17 cellular contexts compared by ENCODE assay signal in the genomic region with DNA sequence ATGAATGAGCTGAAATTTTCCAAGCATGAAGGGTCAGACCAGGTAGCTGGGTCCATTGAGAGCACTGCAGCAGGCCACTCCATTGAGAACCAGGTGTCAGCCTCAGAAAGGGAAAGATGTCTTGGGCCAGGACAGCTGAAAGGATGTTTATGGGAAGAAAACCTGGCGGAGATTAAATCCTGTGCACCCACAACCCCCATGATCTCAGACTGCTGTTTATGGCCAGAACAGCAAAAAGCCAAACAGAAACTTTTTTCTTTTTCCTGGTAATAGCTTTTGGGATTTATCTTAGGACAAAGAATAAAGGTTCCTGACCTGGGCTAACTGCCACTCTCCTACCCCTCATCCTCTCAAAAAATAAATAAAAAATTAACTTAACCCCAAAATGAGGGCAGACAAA.
DNase-seq lines count a peak whose midpoint lies in the region; ATAC-seq, FAIRE-seq and TF ChIP-seq lines count a peak whose summit lies in the region.
"Had no signal": no experiment of that assay in that cellular context is flagged by ENCODE, and none has a peak within 500 bp of the region (broad histone marks: within the 10 kb centered on the region; RNA-seq: fewer than 3 reads in every experiment).

No MANE protein-coding gene starts in this region.

- no peaks in the 10 kb centered on the region for H3K27me3 ChIP-seq in liver (ENCODE audit: control insufficient read depth in 4 of 4, insufficient read depth in 4 of 4, low read length in 3 of 4)
- H3K27me3 ChIP-seq in HepG2 (ENCODE audit: control insufficient read depth in 1 of 2, insufficient read depth in 2 of 2, low read length in 2 of 2): no peaks in the 10 kb centered on the region
- H3K27me3 ChIP-seq in aorta (ENCODE audit: control insufficient read depth in 1 of 2, insufficient read depth in 2 of 2, low read length in 1 of 2): no peaks in the 10 kb centered on the region

- H4K20me1 ChIP-seq in HepG2 (ENCODE audit: insufficient read depth, low read length): no peaks in the 10 kb centered on the region

- H3K9ac ChIP-seq in liver (ENCODE audit: low read depth in 1 of 2, low read length in 2 of 2): no peak overlapping the region
- H3K9ac ChIP-seq in HepG2 (ENCODE audit: insufficient read depth, low read depth, low read length): no peak overlapping the region

- TF ChIP-seq EP300 in HepG2 (IDR thresholded peaks at IDR 0.05; ENCODE audit: low read depth in 2 of 2, low read length in 2 of 2) (no peak), HepG2 (CRISPR knock-in tag; IDR thresholded peaks at IDR 0.05; ENCODE audit: borderline replicate concordance) (no peak)

- H3K27me3 Mint-ChIP-seq in nephron (ENCODE audit: low read depth): no peaks in the 10 kb centered on the region
- H3K27me3 Mint-ChIP-seq: B cell had no signal

- H3K9me3 ChIP-seq in liver (ENCODE audit: control insufficient read depth in 4 of 4, low read length in 3 of 4) (no peaks in the 10 kb centered on the region), HepG2 (ENCODE audit: low read length) (no peaks in the 10 kb centered on the region), aorta (ENCODE audit: control insufficient read depth, low read length) (no peaks in the 10 kb centered on the region)

- H3K36me3 Mint-ChIP-seq in nephron (ENCODE audit: low read depth): no peaks in the 10 kb centered on the region

- TF ChIP-seq RAD21 in liver (IDR thresholded peaks at IDR 0.05) (peak in 1 of 2 donors; percentile 30), HepG2 (CRISPR knock-in tag; IDR thresholded peaks at IDR 0.05) (no peak)

- in situ Hi-C loops in HepG2 (cut with HindIII; ENCODE audit: extremely low pct_ligation_motif_present, low pct_unique_long_range_greater_than_20kb): no loop called here

- no TSS peak for BruUV-seq in HepG2 (replicated peaks; lab: Mats Ljungman, UMichigan)

- H2AFZ ChIP-seq in HepG2 (ENCODE audit: low read length): no peak overlapping the region
- H2AFZ ChIP-seq: GM23338 had no signal

- no peak for DNase-seq in HepG2 (ENCODE audit: low spot score)
- DNase-seq in kidney tubule cell (ENCODE audit: low spot score): peak; percentile 23
- DNase-seq in aorta: no peak
- no peak for DNase-seq in caudate nucleus (lab: John Stamatoyannopoulos, UW)
- DNase-seq in activated CD8-positive, alpha-beta memory T cell treated with anti-CD3 and anti-CD28 coated beads, Interleukin-2, amount 50 U/mL, for 4 hours: no peak
- DNase-seq: C1 segment of cervical spinal cord; CD4-positive, alpha-beta T cell; DMS79; H7 had no signal

- POLR2A ChIA-PET in HepG2 (lab: Yijun Ruan, JAX): no interaction called here

- CTCF ChIA-PET in HepG2 (lab: Yijun Ruan, JAX; ENCODE audit: low intra/inter-chr PET ratio, low total read pairs): no interaction called here

- H3K4me1 Mint-ChIP-seq in nephron: peaks cover 42% of the 10 kb centered on the region
- H3K4me1 Mint-ChIP-seq: B cell had no signal

- no peak overlapping the region for H3K4me3 Mint-ChIP-seq in nephron
- H3K4me3 Mint-ChIP-seq: B cell; CD4-positive, alpha-beta T cell; GM23338 had no signal

- no peak overlapping the region for H3K4me2 ChIP-seq in HepG2 (ENCODE audit: low read depth, low read length)
- H3K4me2 ChIP-seq: GM23338 had no signal

- H3K4me1 ChIP-seq in liver (ENCODE audit: control insufficient read depth in 4 of 4, insufficient read depth in 4 of 4, low read length in 3 of 4) (peaks cover 6 to 26% (median 13%) of the 10 kb centered on the region in 4 donors), HepG2 (ENCODE audit: insufficient read depth, low read length) (no peaks in the 10 kb centered on the region), aorta (ENCODE audit: control insufficient read depth in 1 of 2, insufficient read depth in 2 of 2, low read length in 2 of 2) (peaks cover 3 to 9% of the 10 kb centered on the region in 2 donors)

- H3K4me3 ChIP-seq in liver (ENCODE audit: low read depth in 1 of 3, low read length in 3 of 3): no peak overlapping the region
- no peak overlapping the region for H3K4me3 ChIP-seq in HepG2 (replicated peaks in 1 of 3; ENCODE audit: insufficient read depth in 1 of 3, low read depth in 2 of 3, low read length in 3 of 3)
- no peak overlapping the region for H3K4me3 ChIP-seq in aorta (ENCODE audit: low read length in 2 of 2)
- H3K4me3 ChIP-seq: GM12878, GM23338 had no signal

- 39% methylated on average over 1 of the region's 1 CpG for WGBS in liver
- 9% methylated on average over 1 of the region's 1 CpG for WGBS in HepG2 (ENCODE audit: low lambda C conversion rate)
- WGBS in aorta, 2 donors: 23 to 26% methylated on average over 1 of the region's 1 CpG

- no peaks in the 10 kb centered on the region for H3K79me2 ChIP-seq in HepG2 (ENCODE audit: insufficient read depth, low read length)

- H3K36me3 ChIP-seq in liver (ENCODE audit: control insufficient read depth in 4 of 4, insufficient read depth in 3 of 4, low read depth in 1 of 4, low read length in 3 of 4) (no peaks in the 10 kb centered on the region), HepG2 (replicated peaks in 1 of 2; ENCODE audit: control insufficient read depth in 1 of 2, insufficient read depth in 2 of 2, low read length in 2 of 2) (no peaks in the 10 kb centered on the region), aorta (ENCODE audit: control insufficient read depth in 1 of 2, insufficient read depth in 2 of 2, low read length in 1 of 2) (no peaks in the 10 kb centered on the region)

- H3K27ac Mint-ChIP-seq in nephron: peak overlapping the region in 2 of 3 experiments; percentile 37 to 88
- H3K27ac Mint-ChIP-seq: B cell; CD4-positive, alpha-beta T cell; GM23338 had no signal

- FAIRE-seq in HepG2 (lab: Jason Lieb, UNC): no peak
- FAIRE-seq: A204.1, GM12878, HTR-8/SVneo had no signal

- H3K27ac ChIP-seq in liver (ENCODE audit: low read depth in 1 of 2, low read length in 2 of 2) (peak overlapping the region; percentile 75 to 80), HepG2 (ENCODE audit: extremely low read length, insufficient read depth, low read length) (no peak overlapping the region), aorta (ENCODE audit: low read depth in 1 of 2, low read length in 2 of 2) (no peak overlapping the region), caudate nucleus (ENCODE audit: low read depth, low read length) (no peak overlapping the region)

- intact Hi-C loops in HepG2 (cut with micrococcal nuclease; ENCODE audit: unreplicated experiment): no loop called here
- intact Hi-C loops in aorta (cut with DNase I): no loop called here

- no peaks in the 10 kb centered on the region for H3K9me3 Mint-ChIP-seq in nephron
- H3K9me3 Mint-ChIP-seq: CD4-positive, alpha-beta T cell; GM23338 had no signal

- no peak for TF ChIP-seq POLR2A in HepG2 (IDR thresholded peaks at IDR 0.05; ENCODE audit: insufficient read depth in 1 of 2, low read depth in 2 of 2, low read length in 2 of 2)

- ATAC-seq in HepG2: no peak
- peak; percentile 24 for ATAC-seq in aorta (ENCODE audit: low FRiP score)
- no peak for ATAC-seq in GM19328 (IDR thresholded peaks at IDR 0.05; ENCODE audit: unreplicated experiment)
- ATAC-seq: GM12878, GM23338 had no signal

- TF ChIP-seq CTCF in liver (IDR thresholded peaks at IDR 0.05; ENCODE audit: low read depth, low read length, missing input control): no peak
- no peak for TF ChIP-seq CTCF in HepG2 (CRISPR knock-in tag; IDR thresholded peaks at IDR 0.05)
- no peak for TF ChIP-seq CTCF in nephron (IDR thresholded peaks at IDR 0.05; ENCODE audit: unreplicated experiment in 3 of 3)

TF ChIP-seq in liver, 16 proteins besides CTCF, POLR2A, EP300 and RAD21 (continues in another document):
- peak; percentile 38 to 41 for TF ChIP-seq HNF4A (conservative IDR thresholded peaks at IDR 0.05)

TF ChIP-seq in HepG2, 621 proteins besides CTCF, POLR2A, EP300 and RAD21:
- TF ChIP-seq, protein P1, sequence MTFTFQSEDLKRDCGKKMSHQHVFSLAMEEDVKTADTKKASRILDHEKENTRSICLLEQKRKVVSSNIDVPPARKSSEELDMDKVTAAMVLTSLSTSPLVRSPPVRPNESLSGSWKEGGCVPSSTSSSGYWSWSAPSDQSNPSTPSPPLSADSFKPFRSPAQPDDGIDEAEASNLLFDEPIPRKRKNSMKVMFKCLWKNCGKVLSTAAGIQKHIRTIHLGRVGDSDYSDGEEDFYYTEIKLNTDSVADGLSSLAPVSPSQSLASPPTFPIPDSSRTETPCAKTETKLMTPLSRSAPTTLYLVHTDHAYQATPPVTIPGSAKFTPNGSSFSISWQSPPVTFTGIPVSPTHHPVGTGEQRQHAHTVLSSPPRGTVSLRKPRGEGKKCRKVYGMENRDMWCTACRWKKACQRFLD (CRISPR knock-in tag; IDR thresholded peaks at IDR 0.05; ENCODE audit: borderline replicate concordance): no peak
- TF ChIP-seq HOXA9 (CRISPR knock-in tag; IDR thresholded peaks at IDR 0.05; ENCODE audit: borderline replicate concordance) (no peak), KDM5B (CRISPR knock-in tag; IDR thresholded peaks at IDR 0.05; ENCODE audit: borderline replicate concordance) (no peak), MATR3 (CRISPR knock-in tag; IDR thresholded peaks at IDR 0.05) (no peak), ZNF564 (CRISPR knock-in tag; IDR thresholded peaks at IDR 0.05) (no peak), GLI4 (CRISPR knock-in tag; IDR thresholded peaks at IDR 0.05; ENCODE audit: borderline replicate concordance) (no peak), SAP130 (CRISPR knock-in tag; IDR thresholded peaks at IDR 0.05; ENCODE audit: low read depth) (no peak)

Comparison
In these comparisons a context has a peak if more than half of its experiments do, and no peak if none do; other contexts are left out.
1. H3K27ac ChIP-seq: peak in liver (2 of 2); none in HepG2 (single experiment), aorta (0 of 2) and caudate nucleus (single experiment).